In genomic region chr16:4970010-4970409, GRCh38 we compare ENCODE assay signal across 19 cellular contexts. TPM values are rescaled to one million over a fixed set of nuclear protein-coding genes. Genes with fewer than 3 reads are reported as not detected.
A peak's percentile ranks its signal among the peaks of the same experiment; 100 is the strongest.
DNase-seq lines count a peak whose midpoint lies in the region; ATAC-seq, FAIRE-seq and TF ChIP-seq lines count a peak whose summit lies in the region.
"Had no signal": no experiment of that assay in that cellular context is flagged by ENCODE, and none has a peak within 500 bp of the region (broad histone marks: within the 10 kb centered on the region; RNA-seq: fewer than 3 reads in every experiment).

No MANE protein-coding gene starts in this region.

- no peak for DNase-seq in HepG2 (ENCODE audit: low spot score)
- DNase-seq in right lobe of liver, result no peak
- DNase-seq in endodermal cell, result no peak
- DNase-seq in posterior vena cava (ENCODE audit: low spot score), result peak; percentile 17
- DNase-seq in activated CD8-positive, alpha-beta memory T cell treated with anti-CD3 and anti-CD28 coated beads, Interleukin-2, amount 10 ng/mL, durations not matched to agents 7 days and 5 days, result no peak
- DNase-seq: CD8-positive, alpha-beta memory T cell; KBM-7; NCI-H146; NCI-H2081 treated with DMSO at 0.1 percent for 48 hours; NCI-H226 had no signal

- H3K36me3 ChIP-seq in HepG2 (replicated peaks in 1 of 2; ENCODE audit: control insufficient read depth in 1 of 2, insufficient read depth in 2 of 2, low read length in 2 of 2) (no peaks in the 10 kb centered on the region), right lobe of liver (no peaks in the 10 kb centered on the region), endodermal cell (ENCODE audit: control insufficient read depth, insufficient read depth, low read length) (no peaks in the 10 kb centered on the region)

- ATAC-seq in HepG2, result no peak
- no peak for ATAC-seq in right lobe of liver
- no peak for ATAC-seq in GM19452 (IDR thresholded peaks at IDR 0.05; ENCODE audit: unreplicated experiment)
- ATAC-seq in activated CD8-positive, alpha-beta memory T cell treated with anti-CD3 and anti-CD28 coated beads, Interleukin-2, amount 10 ng/mL, durations not matched to agents 7 days and 5 days, result no peak
- ATAC-seq in HG02588 (IDR thresholded peaks at IDR 0.05; ENCODE audit: unreplicated experiment), result no peak
- ATAC-seq in GM19397 (IDR thresholded peaks at IDR 0.05; ENCODE audit: unreplicated experiment), result no peak
- ATAC-seq: HCT116, Panc1, Right ventricle myocardium inferior had no signal

- POLR2A ChIA-PET in HepG2 (lab: Yijun Ruan, JAX), result interaction anchor here (1.9 kb wide), 1 partner anchor 12 kb away, joined by 4 read pairs; the partner anchor contains the start of gene SEC14L5

- CTCF ChIA-PET in HepG2 (lab: Yijun Ruan, JAX; ENCODE audit: low intra/inter-chr PET ratio, low total read pairs), result no interaction called here
- CTCF ChIA-PET in activated CD8-positive, alpha-beta memory T cell treated with anti-CD3 and anti-CD28 coated beads, Interleukin-2, amount 10 ng/mL, durations not matched to agents 7 days and 5 days (lab: Charles Lee), result interaction anchor here (0.7 to 1.1 kb wide), 2 partner anchors 10 to 14 kb away, joined by 3 read pairs; no protein-coding TSS in a partner anchor

- H3K4me1 ChIP-seq in HepG2 (ENCODE audit: insufficient read depth, low read length) (0 out of 2 replicates have a peak, but pooled peaks cover 16% of the 10 kb centered on the region), right lobe of liver (no peaks in the 10 kb centered on the region), endodermal cell (ENCODE audit: control insufficient read depth, insufficient read depth, low read length) (peaks cover 4% of the 10 kb centered on the region)

- H3K79me2 ChIP-seq in HepG2 (ENCODE audit: insufficient read depth, low read length), result no peaks in the 10 kb centered on the region

- no peak for FAIRE-seq in HepG2 (lab: Jason Lieb, UNC)

- H3K9me3 Mint-ChIP-seq in endodermal cell, result no peaks in the 10 kb centered on the region
- peaks cover 10% of the 10 kb centered on the region for H3K9me3 Mint-ChIP-seq in activated CD8-positive, alpha-beta memory T cell treated with anti-CD3 and anti-CD28 coated beads, Interleukin-2, amount 10 ng/mL, durations not matched to agents 7 days and 5 days (ENCODE audit: low read depth)

- no peak overlapping the region for H3K27ac Mint-ChIP-seq in endodermal cell
- no peak overlapping the region for H3K27ac Mint-ChIP-seq in activated CD8-positive, alpha-beta memory T cell treated with anti-CD3 and anti-CD28 coated beads, Interleukin-2, amount 10 ng/mL, durations not matched to agents 7 days and 5 days
- H3K27ac Mint-ChIP-seq: CD8-positive, alpha-beta memory T cell had no signal

- H3K36me3 Mint-ChIP-seq in endodermal cell (ENCODE audit: low read depth), result no peaks in the 10 kb centered on the region
- H3K36me3 Mint-ChIP-seq in activated CD8-positive, alpha-beta memory T cell treated with anti-CD3 and anti-CD28 coated beads, Interleukin-2, amount 10 ng/mL, durations not matched to agents 7 days and 5 days, result peaks cover 14% of the 10 kb centered on the region
- H3K36me3 Mint-ChIP-seq: CD8-positive, alpha-beta memory T cell had no signal

- TF ChIP-seq CTCF in HepG2 (CRISPR knock-in tag; IDR thresholded peaks at IDR 0.05) (no peak), right lobe of liver (IDR thresholded peaks at IDR 0.05) (no peak), endodermal cell (conservative IDR thresholded peaks at IDR 0.05) (no peak)

- no peak overlapping the region for H2AFZ ChIP-seq in HepG2 (ENCODE audit: low read length)

- WGBS in HepG2 (ENCODE audit: low lambda C conversion rate), result 35% methylated on average over 3 of the region's 3 CpGs
- WGBS in right lobe of liver (ENCODE audit: insufficient coverage, low coverage, low lambda C conversion rate, missing lambda C conversion rate), result 52% methylated on average over 3 of the region's 3 CpGs
- 70 to 76% methylated on average over 3 of the region's 3 CpGs for WGBS in endodermal cell (ENCODE audit: insufficient coverage in 1 of 2, insufficient read length in 1 of 2), 2 experiments

- peaks cover 12% of the 10 kb centered on the region for H3K27me3 Mint-ChIP-seq in endodermal cell (ENCODE audit: insufficient read depth)
- H3K27me3 Mint-ChIP-seq in activated CD8-positive, alpha-beta memory T cell treated with anti-CD3 and anti-CD28 coated beads, Interleukin-2, amount 10 ng/mL, durations not matched to agents 7 days and 5 days, result peaks cover 2% of the 10 kb centered on the region

- TF ChIP-seq RAD21 in HepG2 (CRISPR knock-in tag; IDR thresholded peaks at IDR 0.05), result no peak

- no peak for TF ChIP-seq EP300 in HepG2 (IDR thresholded peaks at IDR 0.05; ENCODE audit: low read depth in 2 of 2, low read length in 2 of 2)
- no peak for TF ChIP-seq EP300 in HepG2 (CRISPR knock-in tag; IDR thresholded peaks at IDR 0.05; ENCODE audit: borderline replicate concordance)

- peaks cover 19% of the 10 kb centered on the region for H3K4me1 Mint-ChIP-seq in endodermal cell
- peaks cover 18% of the 10 kb centered on the region for H3K4me1 Mint-ChIP-seq in activated CD8-positive, alpha-beta memory T cell treated with anti-CD3 and anti-CD28 coated beads, Interleukin-2, amount 10 ng/mL, durations not matched to agents 7 days and 5 days
- H3K4me1 Mint-ChIP-seq: CD8-positive, alpha-beta memory T cell had no signal

- no peaks in the 10 kb centered on the region for H4K20me1 ChIP-seq in HepG2 (ENCODE audit: insufficient read depth, low read length)

- in situ Hi-C loops in HepG2 (cut with HindIII; ENCODE audit: extremely low pct_ligation_motif_present, low pct_unique_long_range_greater_than_20kb), result loop anchor here (25.0 kb wide), 1 partner anchor 458 kb away; no protein-coding TSS in a partner anchor

- no TSS peak for BruUV-seq in HepG2 (replicated peaks; lab: Mats Ljungman, UMichigan)

- TF ChIP-seq POLR2A in HepG2 (IDR thresholded peaks at IDR 0.05; ENCODE audit: insufficient read depth in 1 of 2, low read depth in 2 of 2, low read length in 2 of 2), result no peak
- TF ChIP-seq POLR2A in right lobe of liver (IDR thresholded peaks at IDR 0.05), result no peak

- H3K27ac ChIP-seq in HepG2 (ENCODE audit: extremely low read length, insufficient read depth, low read length) (no peak overlapping the region), right lobe of liver (no peak overlapping the region), endodermal cell (ENCODE audit: low read depth, low read length) (peak overlapping the region; percentile 71)
- H3K27ac ChIP-seq: 22Rv1, SK-N-MC had no signal

- intact Hi-C loops in HepG2 (cut with micrococcal nuclease; ENCODE audit: unreplicated experiment), result no loop called here
- intact Hi-C loops in right lobe of liver (cut with DNase I), result no loop called here
- intact Hi-C loops in posterior vena cava (cut with DNase I), result no loop called here

- H3K4me3 ChIP-seq in HepG2 (replicated peaks in 1 of 3; ENCODE audit: insufficient read depth in 1 of 3, low read depth in 2 of 3, low read length in 3 of 3) (no peak overlapping the region), right lobe of liver (no peak overlapping the region), endodermal cell (ENCODE audit: low read length) (no peak overlapping the region)
- H3K4me3 ChIP-seq: SK-N-MC had no signal

- H3K9me3 ChIP-seq in HepG2 (ENCODE audit: low read length) (no peaks in the 10 kb centered on the region), right lobe of liver (no peaks in the 10 kb centered on the region), endodermal cell (ENCODE audit: control insufficient read depth, low read length) (no peaks in the 10 kb centered on the region)

- H3K9ac ChIP-seq in HepG2 (ENCODE audit: insufficient read depth, low read depth, low read length), result no peak overlapping the region
- no peak overlapping the region for H3K9ac ChIP-seq in endodermal cell (ENCODE audit: extremely low read depth, low read length, poor library complexity, severe bottlenecking)

- H3K27me3 ChIP-seq in HepG2 (ENCODE audit: control insufficient read depth in 1 of 2, insufficient read depth in 2 of 2, low read length in 2 of 2) (peaks cover 0 to 19% of the 10 kb centered on the region in 2 experiments; a peak in 3 of 5 replicates), right lobe of liver (no peaks in the 10 kb centered on the region), endodermal cell (ENCODE audit: control insufficient read depth, insufficient read depth, low read length, poor library complexity, severe bottlenecking) (no peaks in the 10 kb centered on the region)

- H3K4me2 ChIP-seq in HepG2 (ENCODE audit: low read depth, low read length), result no peak overlapping the region

- H3K4me3 Mint-ChIP-seq in endodermal cell, result no peak overlapping the region
- no peak overlapping the region for H3K4me3 Mint-ChIP-seq in activated CD8-positive, alpha-beta memory T cell treated with anti-CD3 and anti-CD28 coated beads, Interleukin-2, amount 10 ng/mL, durations not matched to agents 7 days and 5 days
- H3K4me3 Mint-ChIP-seq: CD8-positive, alpha-beta memory T cell had no signal

RNA-seq across cellular contexts. Expression of gene SEC14L5, which starts 11.9 kb away (rescaled TPM):
- 0.36 and 0.42 TPM in 2 replicates for total RNA-seq in HepG2 (2016; rRNA removed; fragmentation: Illumina TruSeq; extraction: Trizol)
- 0.09 TPM in 1 of 2 replicates, not detected in the other for total RNA-seq in HepG2 (2016; cell fraction: cytosol; rRNA removed; fragmentation: Illumina TruSeq; extraction: Trizol; ENCODE audit: low read depth)
- 0.34 and 0.43 TPM in 2 replicates for total RNA-seq in HepG2 (2016; cell fraction: insoluble cytoplasmic fraction; rRNA removed; fragmentation: Illumina TruSeq; extraction: Trizol)
- total RNA-seq in HepG2 (2016; cell fraction: membrane; rRNA removed; fragmentation: Illumina TruSeq; extraction: Trizol), result 0.19 and 0.21 TPM in 2 replicates
- 0.34 and 0.43 TPM in 2 replicates for total RNA-seq in HepG2 (2016; cell fraction: nucleus; rRNA removed; fragmentation: Illumina TruSeq; extraction: Trizol)
- 0.40 and 0.60 TPM in 2 replicates for polyA plus RNA-seq in HepG2 (2011; rRNA removed)
- 0.31 and 0.44 TPM in 2 replicates for polyA plus RNA-seq in HepG2 (2011; cell fraction: cytosol; rRNA removed)
- polyA plus RNA-seq in HepG2 (2011; cell fraction: nucleus; rRNA removed), result 1.3 and 1.5 TPM in 2 replicates
- polyA plus RNA-seq in HepG2 (2012), result 0.59 and 1.0 TPM in 2 replicates
- 0.02 TPM in 2 replicates for polyA plus RNA-seq in HepG2 (2016; cell fraction: cytosol; fragmentation: Illumina TruSeq; extraction: Trizol; ENCODE audit: low read depth)
- polyA plus RNA-seq in HepG2 (2016; cell fraction: insoluble cytoplasmic fraction; fragmentation: Illumina TruSeq; extraction: Trizol; ENCODE audit: low read depth), result 0.32 and 0.43 TPM in 2 replicates
- 0.08 and 0.14 TPM in 2 replicates for polyA plus RNA-seq in HepG2 (2016; cell fraction: membrane; fragmentation: Illumina TruSeq; extraction: Trizol; ENCODE audit: low read depth)
- 0.31 and 0.41 TPM in 2 replicates for polyA plus RNA-seq in HepG2 (2016; cell fraction: nucleus; fragmentation: Illumina TruSeq; extraction: Trizol; ENCODE audit: insufficient read depth, low read depth)
- 0.16 and 1.5 TPM in 2 replicates for polyA minus RNA-seq in HepG2 (2011; rRNA and poly(A)+ RNA removed; ENCODE audit: low replicate concordance)
- 0.18 and 0.49 TPM in 2 replicates for polyA minus RNA-seq in HepG2 (2011; cell fraction: cytosol; rRNA and poly(A)+ RNA removed)
- polyA minus RNA-seq in HepG2 (2011; cell fraction: nucleus; rRNA and poly(A)+ RNA removed), result 0.64 and 0.75 TPM in 2 replicates
- total RNA-seq in right lobe of liver, result 1 to 10 TPM in 1 of 6 experiments, under 1 TPM in 4, not detected in 1; 0.09 to 1.1 (median 0.60) TPM
- total RNA-seq in endodermal cell, result under 1 TPM; 0.22 to 0.33 TPM
- 0.89 TPM for polyA plus RNA-seq in endodermal cell (2013, experiment 1 of 2)
- 0.37 TPM for polyA plus RNA-seq in endodermal cell (2013, experiment 2 of 2)
- total RNA-seq in posterior vena cava, result 1 to 10 TPM in 1 of 2 donors, under 1 TPM in 1; 0.86 to 1.1 TPM
- total RNA-seq in activated CD8-positive, alpha-beta memory T cell treated with anti-CD3 and anti-CD28 coated beads, Interleukin-2, amount 10 ng/mL, durations not matched to agents 7 days and 5 days, result not detected
- total RNA-seq: CD8-positive, alpha-beta memory T cell had no signal
- polyA plus RNA-seq: BJ; CD8-positive, alpha-beta memory T cell had no signal

RNA-seq across cellular contexts. Expression of gene PPL, which starts 33.1 kb away (rescaled TPM):
- total RNA-seq in HepG2 (2016; rRNA removed; fragmentation: Illumina TruSeq; extraction: Trizol) (4.4 and 6.6 TPM in 2 replicates), right lobe of liver (10 to 100 TPM in 4 of 6 experiments, 1 to 10 TPM in 2; 6.9 to 23.8 (median 14.4) TPM), endodermal cell (10 to 100 TPM; 37.8 to 48.5 TPM), posterior vena cava (10 to 100 TPM; 23.8 to 24.1 TPM)
- 1.1 and 1.5 TPM in 2 replicates for total RNA-seq in HepG2 (2016; cell fraction: cytosol; rRNA removed; fragmentation: Illumina TruSeq; extraction: Trizol; ENCODE audit: low read depth)
- total RNA-seq in HepG2 (2016; cell fraction: insoluble cytoplasmic fraction; rRNA removed; fragmentation: Illumina TruSeq; extraction: Trizol), result 3.3 and 6.8 TPM in 2 replicates
- total RNA-seq in HepG2 (2016; cell fraction: membrane; rRNA removed; fragmentation: Illumina TruSeq; extraction: Trizol), result 1.8 and 2.4 TPM in 2 replicates
- total RNA-seq in HepG2 (2016; cell fraction: nucleus; rRNA removed; fragmentation: Illumina TruSeq; extraction: Trizol), result 8.8 and 10.7 TPM in 2 replicates
- polyA plus RNA-seq in HepG2 (2011; rRNA removed), result 5.7 and 7.5 TPM in 2 replicates
- 4.1 and 4.4 TPM in 2 replicates for polyA plus RNA-seq in HepG2 (2011; cell fraction: cytosol; rRNA removed)
- 19.1 and 22.6 TPM in 2 replicates for polyA plus RNA-seq in HepG2 (2011; cell fraction: nucleus; rRNA removed)
- polyA plus RNA-seq in HepG2 (2012), result 5.2 and 7.1 TPM in 2 replicates
- polyA plus RNA-seq in HepG2 (2016; cell fraction: cytosol; fragmentation: Illumina TruSeq; extraction: Trizol; ENCODE audit: low read depth), result 0.62 and 0.73 TPM in 2 replicates
- 2.7 and 3.1 TPM in 2 replicates for polyA plus RNA-seq in HepG2 (2016; cell fraction: insoluble cytoplasmic fraction; fragmentation: Illumina TruSeq; extraction: Trizol; ENCODE audit: low read depth)
- 0.72 and 0.92 TPM in 2 replicates for polyA plus RNA-seq in HepG2 (2016; cell fraction: membrane; fragmentation: Illumina TruSeq; extraction: Trizol; ENCODE audit: low read depth)
- 14.4 and 14.5 TPM in 2 replicates for polyA plus RNA-seq in HepG2 (2016; cell fraction: nucleus; fragmentation: Illumina TruSeq; extraction: Trizol; ENCODE audit: insufficient read depth, low read depth)
- polyA minus RNA-seq in HepG2 (2011; rRNA and poly(A)+ RNA removed; ENCODE audit: low replicate concordance), result 9.9 and 18.8 TPM in 2 replicates
- 6.1 and 7.4 TPM in 2 replicates for polyA minus RNA-seq in HepG2 (2011; cell fraction: cytosol; rRNA and poly(A)+ RNA removed)
- 7.3 and 10.2 TPM in 2 replicates for polyA minus RNA-seq in HepG2 (2011; cell fraction: nucleus; rRNA and poly(A)+ RNA removed)
- 4.7 TPM for polyA plus RNA-seq in endodermal cell (2013, experiment 1 of 2)
- 3.6 TPM for polyA plus RNA-seq in endodermal cell (2013, experiment 2 of 2)
- under 1 TPM in 1 of 2 experiments, not detected in 1; 0.09 TPM for total RNA-seq in activated CD8-positive, alpha-beta memory T cell treated with anti-CD3 and anti-CD28 coated beads, Interleukin-2, amount 10 ng/mL, durations not matched to agents 7 days and 5 days
- total RNA-seq: CD8-positive, alpha-beta memory T cell had no signal
